ENCODE assay signal across 1 cellular context in genomic region chr6:356828-357251, GRCh38.
TF ChIP-seq lines count a peak whose summit lies in the region.

No MANE protein-coding gene starts in this region.

TF ChIP-seq in GM12878, 131 proteins besides CTCF, POLR2A, EP300 and RAD21 (continued from another document and continues in another):
- TF ChIP-seq, protein P1, sequence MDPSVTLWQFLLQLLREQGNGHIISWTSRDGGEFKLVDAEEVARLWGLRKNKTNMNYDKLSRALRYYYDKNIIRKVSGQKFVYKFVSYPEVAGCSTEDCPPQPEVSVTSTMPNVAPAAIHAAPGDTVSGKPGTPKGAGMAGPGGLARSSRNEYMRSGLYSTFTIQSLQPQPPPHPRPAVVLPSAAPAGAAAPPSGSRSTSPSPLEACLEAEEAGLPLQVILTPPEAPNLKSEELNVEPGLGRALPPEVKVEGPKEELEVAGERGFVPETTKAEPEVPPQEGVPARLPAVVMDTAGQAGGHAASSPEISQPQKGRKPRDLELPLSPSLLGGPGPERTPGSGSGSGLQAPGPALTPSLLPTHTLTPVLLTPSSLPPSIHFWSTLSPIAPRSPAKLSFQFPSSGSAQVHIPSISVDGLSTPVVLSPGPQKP (IDR thresholded peaks at IDR 0.05; ENCODE audit: low read depth, low read length) = no peak
- TF ChIP-seq NFYA (IDR thresholded peaks at IDR 0.05; ENCODE audit: borderline replicate concordance, low read depth, low read length) = no peak
- TF ChIP-seq SKIL (IDR thresholded peaks at IDR 0.05; ENCODE audit: low read depth, poor library complexity, severe bottlenecking) = no peak
- TF ChIP-seq CREB1 (IDR thresholded peaks at IDR 0.05; ENCODE audit: low read depth) = no peak
- TF ChIP-seq ETV6 (conservative IDR thresholded peaks at IDR 0.05 in 1 of 2, IDR thresholded peaks at IDR 0.05 in 1 of 2; ENCODE audit: borderline replicate concordance in 1 of 2, low read depth in 1 of 2) = peak in 1 of 2 experiments; percentile 72; a peak in 2 of 4 replicates
- TF ChIP-seq ZNF384 (IDR thresholded peaks at IDR 0.05; ENCODE audit: borderline replicate concordance, low read depth, low read length) = no peak
- TF ChIP-seq HDAC2 (IDR thresholded peaks at IDR 0.05) = no peak
- no peak for TF ChIP-seq HCFC1 (IDR thresholded peaks at IDR 0.05; ENCODE audit: low read length)
- TF ChIP-seq, protein P2, sequence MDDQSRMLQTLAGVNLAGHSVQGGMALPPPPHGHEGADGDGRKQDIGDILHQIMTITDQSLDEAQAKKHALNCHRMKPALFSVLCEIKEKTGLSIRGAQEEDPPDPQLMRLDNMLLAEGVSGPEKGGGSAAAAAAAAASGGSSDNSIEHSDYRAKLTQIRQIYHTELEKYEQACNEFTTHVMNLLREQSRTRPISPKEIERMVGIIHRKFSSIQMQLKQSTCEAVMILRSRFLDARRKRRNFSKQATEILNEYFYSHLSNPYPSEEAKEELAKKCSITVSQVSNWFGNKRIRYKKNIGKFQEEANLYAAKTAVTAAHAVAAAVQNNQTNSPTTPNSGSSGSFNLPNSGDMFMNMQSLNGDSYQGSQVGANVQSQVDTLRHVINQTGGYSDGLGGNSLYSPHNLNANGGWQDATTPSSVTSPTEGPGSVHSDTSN (IDR thresholded peaks at IDR 0.05; ENCODE audit: insufficient replicate concordance, low read depth, low read length) = peak; percentile 87
- TF ChIP-seq CHD2 (IDR thresholded peaks at IDR 0.05; ENCODE audit: borderline replicate concordance, low read depth, low read length) = no peak; the same call in 1 of the 2 replicates
- no peak for TF ChIP-seq ZSCAN29 (IDR thresholded peaks at IDR 0.05)
- no peak for TF ChIP-seq CBX5 (IDR thresholded peaks at IDR 0.05; ENCODE audit: low read depth)
- 0 out of 2 replicates have a peak, but pooled peaks have one; percentile 44 for TF ChIP-seq POLR2AphosphoS2 (IDR thresholded peaks at IDR 0.05; ENCODE audit: low read depth, low read length)
- no peak for TF ChIP-seq POLR2AphosphoS5 (IDR thresholded peaks at IDR 0.05; ENCODE audit: low read length)
- no peak for TF ChIP-seq SIN3A (IDR thresholded peaks at IDR 0.05; ENCODE audit: low read depth, low read length)
- TF ChIP-seq, protein P3, sequence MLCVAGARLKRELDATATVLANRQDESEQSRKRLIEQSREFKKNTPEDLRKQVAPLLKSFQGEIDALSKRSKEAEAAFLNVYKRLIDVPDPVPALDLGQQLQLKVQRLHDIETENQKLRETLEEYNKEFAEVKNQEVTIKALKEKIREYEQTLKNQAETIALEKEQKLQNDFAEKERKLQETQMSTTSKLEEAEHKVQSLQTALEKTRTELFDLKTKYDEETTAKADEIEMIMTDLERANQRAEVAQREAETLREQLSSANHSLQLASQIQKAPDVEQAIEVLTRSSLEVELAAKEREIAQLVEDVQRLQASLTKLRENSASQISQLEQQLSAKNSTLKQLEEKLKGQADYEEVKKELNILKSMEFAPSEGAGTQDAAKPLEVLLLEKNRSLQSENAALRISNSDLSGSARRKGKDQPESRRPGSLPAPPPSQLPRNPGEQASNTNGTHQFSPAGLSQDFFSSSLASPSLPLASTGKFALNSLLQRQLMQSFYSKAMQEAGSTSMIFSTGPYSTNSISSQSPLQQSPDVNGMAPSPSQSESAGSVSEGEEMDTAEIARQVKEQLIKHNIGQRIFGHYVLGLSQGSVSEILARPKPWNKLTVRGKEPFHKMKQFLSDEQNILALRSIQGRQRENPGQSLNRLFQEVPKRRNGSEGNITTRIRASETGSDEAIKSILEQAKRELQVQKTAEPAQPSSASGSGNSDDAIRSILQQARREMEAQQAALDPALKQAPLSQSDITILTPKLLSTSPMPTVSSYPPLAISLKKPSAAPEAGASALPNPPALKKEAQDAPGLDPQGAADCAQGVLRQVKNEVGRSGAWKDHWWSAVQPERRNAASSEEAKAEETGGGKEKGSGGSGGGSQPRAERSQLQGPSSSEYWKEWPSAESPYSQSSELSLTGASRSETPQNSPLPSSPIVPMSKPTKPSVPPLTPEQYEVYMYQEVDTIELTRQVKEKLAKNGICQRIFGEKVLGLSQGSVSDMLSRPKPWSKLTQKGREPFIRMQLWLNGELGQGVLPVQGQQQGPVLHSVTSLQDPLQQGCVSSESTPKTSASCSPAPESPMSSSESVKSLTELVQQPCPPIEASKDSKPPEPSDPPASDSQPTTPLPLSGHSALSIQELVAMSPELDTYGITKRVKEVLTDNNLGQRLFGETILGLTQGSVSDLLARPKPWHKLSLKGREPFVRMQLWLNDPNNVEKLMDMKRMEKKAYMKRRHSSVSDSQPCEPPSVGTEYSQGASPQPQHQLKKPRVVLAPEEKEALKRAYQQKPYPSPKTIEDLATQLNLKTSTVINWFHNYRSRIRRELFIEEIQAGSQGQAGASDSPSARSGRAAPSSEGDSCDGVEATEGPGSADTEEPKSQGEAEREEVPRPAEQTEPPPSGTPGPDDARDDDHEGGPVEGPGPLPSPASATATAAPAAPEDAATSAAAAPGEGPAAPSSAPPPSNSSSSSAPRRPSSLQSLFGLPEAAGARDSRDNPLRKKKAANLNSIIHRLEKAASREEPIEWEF (IDR thresholded peaks at IDR 0.05; ENCODE audit: insufficient replicate concordance, low read depth, low read length) = no peak
- TF ChIP-seq CREM (IDR thresholded peaks at IDR 0.05; ENCODE audit: low read depth) = no peak
- peak; percentile 62; the same call in 1 of the 2 replicates for TF ChIP-seq EED (IDR thresholded peaks at IDR 0.05; ENCODE audit: low read depth)
- no peak for TF ChIP-seq ZBTB11 (CRISPR knock-in tag; IDR thresholded peaks at IDR 0.05)
- no peak; the same call in 1 of the 2 replicates for TF ChIP-seq HDGF (IDR thresholded peaks at IDR 0.05)
- TF ChIP-seq BRCA1 (IDR thresholded peaks at IDR 0.05; ENCODE audit: low read depth, low read length) = no peak
- no peak for TF ChIP-seq BCL3 (IDR thresholded peaks at IDR 0.05; ENCODE audit: borderline replicate concordance, insufficient read depth, low read depth, low read length, poor library complexity, severe bottlenecking)
- no peak for TF ChIP-seq BMI1 (IDR thresholded peaks at IDR 0.05; ENCODE audit: borderline replicate concordance)
- TF ChIP-seq RB1 (IDR thresholded peaks at IDR 0.05; ENCODE audit: borderline replicate concordance) = 0 out of 2 replicates have a peak, but pooled peaks have one; percentile 20
- TF ChIP-seq EZH2 (IDR thresholded peaks at IDR 0.05; ENCODE audit: borderline replicate concordance, control insufficient read depth, low read depth, low read length) = no peak
- peak; percentile 41; the same call in 1 of the 2 replicates for TF ChIP-seq IKZF1 (conservative IDR thresholded peaks at IDR 0.05)
- TF ChIP-seq MTA3 (IDR thresholded peaks at IDR 0.05; ENCODE audit: borderline replicate concordance, low read length) = no peak
- no peak for TF ChIP-seq ASH2L (IDR thresholded peaks at IDR 0.05; ENCODE audit: borderline replicate concordance, low read depth)
- no peak for TF ChIP-seq BCL11A (IDR thresholded peaks at IDR 0.05; ENCODE audit: low read depth, low read length)
- TF ChIP-seq, protein P4, sequence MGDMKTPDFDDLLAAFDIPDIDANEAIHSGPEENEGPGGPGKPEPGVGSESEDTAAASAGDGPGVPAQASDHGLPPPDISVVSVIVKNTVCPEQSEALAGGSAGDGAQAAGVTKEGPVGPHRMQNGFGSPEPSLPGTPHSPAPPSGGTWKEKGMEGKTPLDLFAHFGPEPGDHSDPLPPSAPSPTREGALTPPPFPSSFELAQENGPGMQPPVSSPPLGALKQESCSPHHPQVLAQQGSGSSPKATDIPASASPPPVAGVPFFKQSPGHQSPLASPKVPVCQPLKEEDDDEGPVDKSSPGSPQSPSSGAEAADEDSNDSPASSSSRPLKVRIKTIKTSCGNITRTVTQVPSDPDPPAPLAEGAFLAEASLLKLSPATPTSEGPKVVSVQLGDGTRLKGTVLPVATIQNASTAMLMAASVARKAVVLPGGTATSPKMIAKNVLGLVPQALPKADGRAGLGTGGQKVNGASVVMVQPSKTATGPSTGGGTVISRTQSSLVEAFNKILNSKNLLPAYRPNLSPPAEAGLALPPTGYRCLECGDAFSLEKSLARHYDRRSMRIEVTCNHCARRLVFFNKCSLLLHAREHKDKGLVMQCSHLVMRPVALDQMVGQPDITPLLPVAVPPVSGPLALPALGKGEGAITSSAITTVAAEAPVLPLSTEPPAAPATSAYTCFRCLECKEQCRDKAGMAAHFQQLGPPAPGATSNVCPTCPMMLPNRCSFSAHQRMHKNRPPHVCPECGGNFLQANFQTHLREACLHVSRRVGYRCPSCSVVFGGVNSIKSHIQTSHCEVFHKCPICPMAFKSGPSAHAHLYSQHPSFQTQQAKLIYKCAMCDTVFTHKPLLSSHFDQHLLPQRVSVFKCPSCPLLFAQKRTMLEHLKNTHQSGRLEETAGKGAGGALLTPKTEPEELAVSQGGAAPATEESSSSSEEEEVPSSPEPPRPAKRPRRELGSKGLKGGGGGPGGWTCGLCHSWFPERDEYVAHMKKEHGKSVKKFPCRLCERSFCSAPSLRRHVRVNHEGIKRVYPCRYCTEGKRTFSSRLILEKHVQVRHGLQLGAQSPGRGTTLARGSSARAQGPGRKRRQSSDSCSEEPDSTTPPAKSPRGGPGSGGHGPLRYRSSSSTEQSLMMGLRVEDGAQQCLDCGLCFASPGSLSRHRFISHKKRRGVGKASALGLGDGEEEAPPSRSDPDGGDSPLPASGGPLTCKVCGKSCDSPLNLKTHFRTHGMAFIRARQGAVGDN (IDR thresholded peaks at IDR 0.05) = peak; percentile 91
- TF ChIP-seq ZNF24 (IDR thresholded peaks at IDR 0.05) = no peak
- TF ChIP-seq SMARCA5 (IDR thresholded peaks at IDR 0.05) = no peak
- TF ChIP-seq, protein P5, sequence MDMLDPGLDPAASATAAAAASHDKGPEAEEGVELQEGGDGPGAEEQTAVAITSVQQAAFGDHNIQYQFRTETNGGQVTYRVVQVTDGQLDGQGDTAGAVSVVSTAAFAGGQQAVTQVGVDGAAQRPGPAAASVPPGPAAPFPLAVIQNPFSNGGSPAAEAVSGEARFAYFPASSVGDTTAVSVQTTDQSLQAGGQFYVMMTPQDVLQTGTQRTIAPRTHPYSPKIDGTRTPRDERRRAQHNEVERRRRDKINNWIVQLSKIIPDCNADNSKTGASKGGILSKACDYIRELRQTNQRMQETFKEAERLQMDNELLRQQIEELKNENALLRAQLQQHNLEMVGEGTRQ (IDR thresholded peaks at IDR 0.05; ENCODE audit: borderline replicate concordance, low read depth, low read length) = no peak; the same call in 1 of the 2 replicates
- no peak for TF ChIP-seq RUNX3 (IDR thresholded peaks at IDR 0.05; ENCODE audit: low read length)
- TF ChIP-seq, protein P6, sequence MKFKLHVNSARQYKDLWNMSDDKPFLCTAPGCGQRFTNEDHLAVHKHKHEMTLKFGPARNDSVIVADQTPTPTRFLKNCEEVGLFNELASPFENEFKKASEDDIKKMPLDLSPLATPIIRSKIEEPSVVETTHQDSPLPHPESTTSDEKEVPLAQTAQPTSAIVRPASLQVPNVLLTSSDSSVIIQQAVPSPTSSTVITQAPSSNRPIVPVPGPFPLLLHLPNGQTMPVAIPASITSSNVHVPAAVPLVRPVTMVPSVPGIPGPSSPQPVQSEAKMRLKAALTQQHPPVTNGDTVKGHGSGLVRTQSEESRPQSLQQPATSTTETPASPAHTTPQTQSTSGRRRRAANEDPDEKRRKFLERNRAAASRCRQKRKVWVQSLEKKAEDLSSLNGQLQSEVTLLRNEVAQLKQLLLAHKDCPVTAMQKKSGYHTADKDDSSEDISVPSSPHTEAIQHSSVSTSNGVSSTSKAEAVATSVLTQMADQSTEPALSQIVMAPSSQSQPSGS (IDR thresholded peaks at IDR 0.05; ENCODE audit: low read length) = no peak
